ENCODE assay signal across 18 cellular contexts in genomic region chr13:94033098-94033497, GRCh38.
"Had no signal": no experiment of that assay in that cellular context is flagged by ENCODE, and none has a peak within 500 bp of the region (broad histone marks: within the 10 kb centered on the region; RNA-seq: fewer than 3 reads in every experiment).

No MANE protein-coding gene starts in this region.

- H3K9me3 ChIP-seq: esophagus muscularis mucosa, gastroesophageal sphincter, left ventricle myocardium inferior, lower lobe of right lung, stomach, thoracic aorta, transverse colon had no signal

- H3K4me3 ChIP-seq: esophagus muscularis mucosa, gastroesophageal sphincter, left ventricle myocardium inferior, lower lobe of right lung, skin epidermis, stomach, thoracic aorta, transverse colon had no signal

- H3K27ac ChIP-seq: epithelial cell of prostate, esophagus muscularis mucosa, gastroesophageal sphincter, left ventricle myocardium inferior, lower lobe of right lung, skin epidermis, stomach, thoracic aorta, transverse colon had no signal

- H3K27me3 ChIP-seq: esophagus muscularis mucosa, gastroesophageal sphincter, stomach, transverse colon had no signal

- H3K4me1 ChIP-seq: gastroesophageal sphincter, lower lobe of right lung, stomach, transverse colon had no signal

- H3K36me3 ChIP-seq: esophagus muscularis mucosa, gastroesophageal sphincter, left ventricle myocardium inferior, lower lobe of right lung, stomach, thoracic aorta, transverse colon had no signal

- DNase-seq: effector memory CD4-positive, alpha-beta T cell; immature natural killer cell; kidney; left cardiac atrium; left ventricle myocardium inferior; lower lobe of right lung; midbrain; naive B cell; stimulated activated CD4-positive, alpha-beta T cell treated with anti-CD3 and anti-CD28 coated beads, Interleukin-12 subunit alpha, Interleukin-12 subunit beta, amount 100 ng/mL, for 4 hours; stimulated activated naive CD4-positive, alpha-beta T cell; stomach; substantia nigra; transverse colon had no signal
